Comparison of ENCODE assay signal across 8 cellular contexts in genomic region chr12:48105321-48105866, GRCh38. TPM values are rescaled to one million over a fixed set of nuclear protein-coding genes. Genes with fewer than 3 reads are reported as not detected.
DNase-seq lines count a peak whose midpoint lies in the region; ATAC-seq and TF ChIP-seq lines count a peak whose summit lies in the region.

No MANE protein-coding gene starts in this region.

- H2BK120ac ChIP-seq in trophoblast cell (ENCODE audit: insufficient read depth, low read length, poor library complexity), result peak overlapping the region; percentile 78

- H3K18ac ChIP-seq in trophoblast cell (ENCODE audit: low read length), result peak overlapping the region; percentile 74

- H3K4me3 ChIP-seq in fibroblast of mammary gland (ENCODE audit: control insufficient read depth, low read depth, low read length), result peak overlapping the region; percentile 91
- H3K4me3 ChIP-seq in trophoblast cell (ENCODE audit: low read depth, low read length), result peak overlapping the region; percentile 96

- no peaks in the 10 kb centered on the region for H3K9me3 ChIP-seq in trophoblast cell (ENCODE audit: insufficient read depth, low read depth, low read length)

- no peaks in the 10 kb centered on the region for H3K36me3 Mint-ChIP-seq in activated T-cell treated with anti-CD3 and anti-CD28 coated beads, Interleukin-2, amount 50 U/mL, for 4 hours (ENCODE audit: insufficient read depth)

- peaks cover 2% of the 10 kb centered on the region for H3K27me3 ChIP-seq in trophoblast cell (ENCODE audit: insufficient read depth, low read length)

- peak overlapping the region; percentile 90 for H4K91ac ChIP-seq in trophoblast cell (ENCODE audit: low read depth, low read length)

- H3K36me3 ChIP-seq in trophoblast cell (ENCODE audit: control insufficient read depth in 1 of 2, insufficient read depth in 2 of 2, low read length in 2 of 2), result no peaks in the 10 kb centered on the region

- H2BK12ac ChIP-seq in trophoblast cell (ENCODE audit: low read length), result no peak overlapping the region

- peaks cover 3% of the 10 kb centered on the region in 2 experiments for H3K4me1 ChIP-seq in trophoblast cell (ENCODE audit: control insufficient read depth in 1 of 2, insufficient read depth in 2 of 2, low read length in 2 of 2)

- peak overlapping the region; percentile 90 for H3K4me2 ChIP-seq in trophoblast cell (ENCODE audit: low read length)

- peak; percentile 8 for DNase-seq in NCI-H2171 (lab: John Stamatoyannopoulos, UW)
- peak; percentile 40 for DNase-seq in activated T-cell treated with anti-CD3 and anti-CD28 coated beads, Interleukin-2, amount 50 U/mL, for 4 hours
- DNase-seq in fibroblast of mammary gland (ENCODE audit: low read depth), result no peak
- peak; percentile 19 to 43 for DNase-seq in trophoblast cell
- DNase-seq in mucosa of gallbladder (ENCODE audit: low spot score), result no peak
- DNase-seq in kidney glomerular epithelial cell (lab: John Stamatoyannopoulos, UW), result no peak

- H4K8ac ChIP-seq in trophoblast cell (ENCODE audit: low read depth, low read length), result peak overlapping the region; percentile 95

- WGBS in trophoblast cell (ENCODE audit: extremely low coverage, insufficient coverage, insufficient read length), result no CpG with 5 or more reads among the region's 30 CpGs

- peak overlapping the region; percentile 91 for H3K27ac ChIP-seq in trophoblast cell (ENCODE audit: low read depth, low read length)

- peaks cover 6% of the 10 kb centered on the region for H3K79me2 ChIP-seq in trophoblast cell (ENCODE audit: control insufficient read depth, insufficient read depth, low read length, poor library complexity)

- H3K14ac ChIP-seq in trophoblast cell (ENCODE audit: low read length), result peak overlapping the region; percentile 88

- peak overlapping the region; percentile 90 for H3K9ac ChIP-seq in trophoblast cell (ENCODE audit: low read length)

- H3K79me1 ChIP-seq in trophoblast cell (ENCODE audit: low read length), result peaks cover 10% of the 10 kb centered on the region

- H3K9me3 Mint-ChIP-seq in activated T-cell treated with anti-CD3 and anti-CD28 coated beads, Interleukin-2, amount 50 U/mL, for 4 hours, result no peaks in the 10 kb centered on the region

- no peak overlapping the region for H3K23ac ChIP-seq in trophoblast cell (ENCODE audit: low read length)

- peak overlapping the region; percentile 84 for H2AFZ ChIP-seq in trophoblast cell (ENCODE audit: insufficient read depth, low read length, poor library complexity)

- TF ChIP-seq CTCF in fibroblast of mammary gland (conservative IDR thresholded peaks at IDR 0.05; ENCODE audit: control insufficient read depth, insufficient read depth, low read depth, low read length), result no peak

- ATAC-seq in GM18858 (IDR thresholded peaks at IDR 0.05; ENCODE audit: unreplicated experiment) (peak; percentile 17), HG02759 (IDR thresholded peaks at IDR 0.05; ENCODE audit: unreplicated experiment) (peak; percentile 33)
- ATAC-seq in activated T-cell treated with anti-CD3 and anti-CD28 coated beads, Interleukin-2, amount 50 U/mL, for 4 hours, result peak; percentile 52 to 56

- H2BK5ac ChIP-seq in trophoblast cell (ENCODE audit: low read depth, low read length, poor library complexity), result peak overlapping the region; percentile 73

- peak overlapping the region; percentile 82 for H3K4ac ChIP-seq in trophoblast cell (ENCODE audit: low read depth, low read length)

- peak overlapping the region; percentile 64 for H4K12ac ChIP-seq in trophoblast cell (ENCODE audit: low read depth, low read length)

- peaks cover 48% of the 10 kb centered on the region for H3K4me1 Mint-ChIP-seq in activated T-cell treated with anti-CD3 and anti-CD28 coated beads, Interleukin-2, amount 50 U/mL, for 4 hours (ENCODE audit: low read depth)

- peak overlapping the region; percentile 87 for H3K4me3 Mint-ChIP-seq in activated T-cell treated with anti-CD3 and anti-CD28 coated beads, Interleukin-2, amount 50 U/mL, for 4 hours

- no peak overlapping the region for H2AK5ac ChIP-seq in trophoblast cell (ENCODE audit: low read length)

- no peaks in the 10 kb centered on the region for H3K27me3 Mint-ChIP-seq in activated T-cell treated with anti-CD3 and anti-CD28 coated beads, Interleukin-2, amount 50 U/mL, for 4 hours (ENCODE audit: low read depth)

RNA-seq across cellular contexts. Expression of gene SENP1, which starts 0.5 kb away (rescaled TPM):
- total RNA-seq in activated T-cell treated with anti-CD3 and anti-CD28 coated beads, Interleukin-2, amount 50 U/mL, for 4 hours, result 10 to 100 TPM; 44.3 to 54.0 (median 46.5) TPM
- 10.6 and 11.8 TPM in 2 replicates for polyA plus RNA-seq in trophoblast cell (2013)
- total RNA-seq in mucosa of gallbladder, result 11.8 TPM

RNA-seq across cellular contexts. Expression of gene PFKM, which starts 13.8 kb away (rescaled TPM):
- 10 to 100 TPM; 66.0 to 79.0 (median 70.7) TPM for total RNA-seq in activated T-cell treated with anti-CD3 and anti-CD28 coated beads, Interleukin-2, amount 50 U/mL, for 4 hours
- 21.8 and 22.0 TPM in 2 replicates for polyA plus RNA-seq in trophoblast cell (2013)
- total RNA-seq in mucosa of gallbladder, result 103 TPM

RNA-seq across cellular contexts. Expression of gene ASB8, which starts 51.9 kb away (rescaled TPM):
- total RNA-seq in activated T-cell treated with anti-CD3 and anti-CD28 coated beads, Interleukin-2, amount 50 U/mL, for 4 hours, result 10 to 100 TPM; 28.2 to 34.4 (median 32.8) TPM
- polyA plus RNA-seq in trophoblast cell (2013), result 9.0 and 9.3 TPM in 2 replicates
- 39.5 TPM for total RNA-seq in mucosa of gallbladder

Comparison
In these comparisons a context has a peak if more than half of its experiments do, and no peak if none do; other contexts are left out.
1. DNase-seq: peak in NCI-H2171 (single experiment), activated T-cell treated with anti-CD3 and anti-CD28 coated beads, Interleukin-2, amount 50 U/mL, for 4 hours (single experiment) and trophoblast cell (2 of 2); none in fibroblast of mammary gland (single experiment), mucosa of gallbladder (single experiment) and kidney glomerular epithelial cell (single experiment).
2. Peak in every context shown above with its lines, with median percentiles within 50 percentile points of each other: ATAC-seq.